ENCODE assay signal across 15 cellular contexts in genomic region chr10:18681971-18682403, GRCh38. TPM values are rescaled to one million over a fixed set of nuclear protein-coding genes. Genes with fewer than 3 reads are reported as not detected.
DNase-seq lines count a peak whose midpoint lies in the region; ATAC-seq and FAIRE-seq lines count a peak whose summit lies in the region.
"Had no signal": no experiment of that assay in that cellular context is flagged by ENCODE, and none has a peak within 500 bp of the region (broad histone marks: within the 10 kb centered on the region; RNA-seq: fewer than 3 reads in every experiment).

No MANE protein-coding gene starts in this region.

- H3K27ac ChIP-seq in epithelial cell of prostate: peak overlapping the region; percentile 92
- H3K27ac ChIP-seq: esophagus muscularis mucosa had no signal

- ATAC-seq in left lobe of liver: no peak
- ATAC-seq: CD8-positive, alpha-beta T cell had no signal

- peak; percentile 93 for FAIRE-seq in RCC 7860 (lab: Jason Lieb, UNC)

- intact Hi-C loops in cardiac septum (cut with DNase I): no loop called here

- peak; percentile 43 for DNase-seq in Daoy (ENCODE audit: low read depth)
- DNase-seq in RCC 7860 (ENCODE audit: low spot score): peak; percentile 79
- no peak for DNase-seq in epithelial cell of prostate (ENCODE audit: low read depth, low spot score)
- DNase-seq in renal cortical epithelial cell (ENCODE audit: low read depth): peak; percentile 75
- no peak for DNase-seq in dedifferentiated amniotic fluid mesenchymal stem cell (ENCODE audit: extremely low spot score)
- no peak for DNase-seq in left lobe of liver (ENCODE audit: low spot score)
- DNase-seq in cardiac septum (ENCODE audit: low spot score): no peak
- no peak for DNase-seq in HuH-7.5 (ENCODE audit: low spot score)
- DNase-seq: activated CD8-positive, alpha-beta memory T cell treated with anti-CD3 and anti-CD28 coated beads for 24 hours; CD8-positive, alpha-beta T cell; cerebellar nuclear complex; NCI-H1436; NCI-H524; stimulated activated naive CD4-positive, alpha-beta T cell treated with Interleukin-2 at 50 U/mL for 16 hours had no signal

RNA-seq across cellular contexts. Expression of gene ARL5B, which starts 22.8 kb away (rescaled TPM):
- total RNA-seq in Daoy (2014; rRNA removed; shearing (Covaris generic)): 14.6 and 14.8 TPM in 2 replicates
- total RNA-seq in renal cortical epithelial cell: 22.4 and 22.9 TPM in 2 replicates
- total RNA-seq in left lobe of liver: 7.7 TPM
- total RNA-seq in cardiac septum: 7.1 TPM

RNA-seq across cellular contexts. Expression of gene NSUN6, which starts 30.6 kb away (rescaled TPM):
- 8.5 and 13.5 TPM in 2 replicates for total RNA-seq in Daoy (2014; rRNA removed; shearing (Covaris generic))
- total RNA-seq in renal cortical epithelial cell: 8.0 and 12.0 TPM in 2 replicates
- total RNA-seq in left lobe of liver: 27.1 TPM
- 8.7 TPM for total RNA-seq in cardiac septum

Comparison
In these comparisons a context has a peak if more than half of its experiments do, and no peak if none do; other contexts are left out.
1. DNase-seq: peak in Daoy (single experiment), RCC 7860 (single experiment) and renal cortical epithelial cell (single experiment); none in epithelial cell of prostate (single experiment), dedifferentiated amniotic fluid mesenchymal stem cell (single experiment), left lobe of liver (single experiment), cardiac septum (single experiment) and HuH-7.5 (single experiment).